ENCODE assay signal across 24 cellular contexts in the genomic region with DNA sequence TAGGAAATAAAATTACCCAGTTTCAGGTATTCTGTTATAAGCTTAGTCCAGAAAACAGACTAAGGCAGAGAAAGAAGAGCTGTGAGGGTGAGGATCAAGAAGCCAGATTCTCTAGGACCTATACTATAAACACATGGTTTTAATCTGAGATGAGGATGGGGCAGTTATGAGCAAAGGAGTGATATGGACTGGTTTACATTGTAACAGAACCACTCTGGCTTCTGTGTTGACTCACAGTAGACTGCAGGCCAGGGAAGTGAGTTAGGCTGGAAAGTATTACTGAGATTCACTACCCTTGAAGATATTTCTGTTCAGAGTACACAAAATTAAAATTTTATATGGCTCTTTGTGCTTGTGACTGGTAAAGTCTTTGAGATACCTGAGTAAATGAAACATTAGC.
"Had no signal": no experiment of that assay in that cellular context is flagged by ENCODE, and none has a peak within 500 bp of the region (broad histone marks: within the 10 kb centered on the region; RNA-seq: fewer than 3 reads in every experiment).

No MANE protein-coding gene starts in this region.

- DNase-seq: activated CD4-positive, alpha-beta T cell treated with anti-CD3 and anti-CD28 coated beads for 48 hours; activated CD4-positive, CD25-positive, alpha-beta regulatory T cell; activated CD8-positive, alpha-beta T cell treated with anti-CD3 and anti-CD28 coated beads for 36 hours; activated naive CD4-positive, alpha-beta T cell treated with Interleukin-2 at 50 U/mL for 16 hours; activated naive CD8-positive, alpha-beta T cell treated with anti-CD3 and anti-CD28 coated beads, Interleukin-2, amount 50 U/mL, for 24 hours; activated T-cell treated with anti-CD3 and anti-CD28 coated beads, Interleukin-2, amount 50 U/mL, for 1 hour; cerebellar nuclear complex; cortex of kidney; effector CD4-positive, alpha-beta T cell; left lung; mucosa of descending colon; naive B cell; ovary; psoas muscle; right cardiac atrium; stimulated activated CD4-positive, alpha-beta T cell treated with anti-CD3 and anti-CD28 coated beads, Interleukin-15, amount 100 ng/mL, for 24 hours; stimulated activated CD4-positive, alpha-beta T cell treated with anti-CD3 and anti-CD28 coated beads, Interleukin-2, amount 100 ng/mL, for 48 hours; T-helper 1 cell; T-helper 9 cell; transverse colon had no signal

- H3K9me3 Mint-ChIP-seq: activated CD8-positive, alpha-beta T cell treated with anti-CD3 and anti-CD28 coated beads for 36 hours; activated naive CD8-positive, alpha-beta T cell treated with anti-CD3 and anti-CD28 coated beads, Interleukin-2, amount 50 U/mL, for 24 hours; activated T-helper 17 cell treated with anti-CD3 and anti-CD28 coated beads, Interleukin-2, amount 50 U/mL, for 72 hours; naive B cell; stimulated activated naive CD8-positive, alpha-beta T cell treated with anti-CD3 and anti-CD28 coated beads, Interleukin-15, Interleukin-2, amounts not matched to agents 100 ng/mL and 50 ng/mL, for 24 hours had no signal

- H3K27ac Mint-ChIP-seq: activated CD8-positive, alpha-beta T cell treated with anti-CD3 and anti-CD28 coated beads for 36 hours; activated naive CD8-positive, alpha-beta T cell treated with anti-CD3 and anti-CD28 coated beads, Interleukin-2, amount 50 U/mL, for 24 hours; activated T-helper 17 cell treated with anti-CD3 and anti-CD28 coated beads, Interleukin-2, amount 50 U/mL, for 72 hours; stimulated activated naive CD8-positive, alpha-beta T cell treated with anti-CD3 and anti-CD28 coated beads, Interleukin-15, Interleukin-2, amounts not matched to agents 100 ng/mL and 50 ng/mL, for 24 hours had no signal

- ATAC-seq: activated CD8-positive, alpha-beta T cell treated with anti-CD3 and anti-CD28 coated beads for 36 hours; activated naive CD8-positive, alpha-beta T cell treated with anti-CD3 and anti-CD28 coated beads, Interleukin-2, amount 50 U/mL, for 24 hours; activated T-helper 17 cell treated with anti-CD3 and anti-CD28 coated beads, Interleukin-2, amount 50 U/mL, for 72 hours; left lung; mucosa of descending colon; psoas muscle; right cardiac atrium had no signal

- H3K36me3 Mint-ChIP-seq: naive B cell had no signal

- H3K4me3 Mint-ChIP-seq: activated CD8-positive, alpha-beta T cell treated with anti-CD3 and anti-CD28 coated beads for 36 hours; activated T-helper 17 cell treated with anti-CD3 and anti-CD28 coated beads, Interleukin-2, amount 50 U/mL, for 72 hours; stimulated activated naive CD8-positive, alpha-beta T cell treated with anti-CD3 and anti-CD28 coated beads, Interleukin-15, Interleukin-2, amounts not matched to agents 100 ng/mL and 50 ng/mL, for 24 hours had no signal

- H3K27me3 Mint-ChIP-seq: activated T-helper 17 cell treated with anti-CD3 and anti-CD28 coated beads, Interleukin-2, amount 50 U/mL, for 72 hours had no signal

- H3K4me3 ChIP-seq: esophagus muscularis mucosa, left lung, mucosa of descending colon, ovary, psoas muscle, transverse colon, vagina had no signal
